In genomic region chr18:32469691-32470131, GRCh38 we compare ENCODE assay signal across 8 cellular contexts. TPM values are rescaled to one million over a fixed set of nuclear protein-coding genes. Genes with fewer than 3 reads are reported as not detected.
A peak's percentile ranks its signal among the peaks of the same experiment; 100 is the strongest.
DNase-seq lines count a peak whose midpoint lies in the region; ATAC-seq and TF ChIP-seq lines count a peak whose summit lies in the region.

No MANE protein-coding gene starts in this region.

- H3K9me3 ChIP-seq in esophagus squamous epithelium: no peaks in the 10 kb centered on the region
- no peaks in the 10 kb centered on the region for H3K9me3 ChIP-seq in parathyroid adenoma (ENCODE audit: control insufficient read depth, low read length)

- ATAC-seq in HG03378 (IDR thresholded peaks at IDR 0.05; ENCODE audit: unreplicated experiment) (no peak), GM21390 (IDR thresholded peaks at IDR 0.05; ENCODE audit: unreplicated experiment) (no peak)

- 0 to 4% methylated on average over 5 to 6 of the region's 6 CpGs for WGBS in esophagus squamous epithelium, 2 donors

- H3K4me1 ChIP-seq in esophagus squamous epithelium (peaks cover 0 to 44% (median 5%) of the 10 kb centered on the region in 3 donors), parathyroid adenoma (peaks cover 7% of the 10 kb centered on the region)

- peak; percentile 56 for DNase-seq in NCI-H748 (lab: John Stamatoyannopoulos, UW; ENCODE audit: unreplicated experiment)
- no peak for DNase-seq in NCI-H748 treated with DMSO at 0.1 percent for 48 hours (lab: John Stamatoyannopoulos, UW)
- peak; percentile 8 for DNase-seq in SK-MEL-5 (ENCODE audit: low read depth, low spot score)
- no peak for DNase-seq in esophagus squamous epithelium (lab: John Stamatoyannopoulos, UW)
- no peak for DNase-seq in activated gamma-delta T cell (lab: John Stamatoyannopoulos, UW)

- no peak overlapping the region for H3K9ac ChIP-seq in parathyroid adenoma

- peak overlapping the region; percentile 66 to 87 (median 84) for H3K4me3 ChIP-seq in esophagus squamous epithelium
- H3K4me3 ChIP-seq in parathyroid adenoma (ENCODE audit: low read depth, low read length): peak overlapping the region; percentile 51

- H3K27me3 ChIP-seq in esophagus squamous epithelium (peaks cover 0 to 13% (median 0%) of the 10 kb centered on the region in 4 donors), parathyroid adenoma (ENCODE audit: control insufficient read depth, insufficient read depth, low read length) (no peaks in the 10 kb centered on the region)

- H3K4me2 ChIP-seq in parathyroid adenoma (ENCODE audit: low read length): peak overlapping the region; percentile 81

- in situ Hi-C loops in SK-MEL-5 (cut with HindIII; ENCODE audit: low pct_unique_long_range_greater_than_20kb, low sequenced_read_pairs): no loop called here

- H3K79me2 ChIP-seq in parathyroid adenoma: peaks cover 7% of the 10 kb centered on the region

- TF ChIP-seq CTCF in esophagus squamous epithelium (IDR thresholded peaks at IDR 0.05) (no peak), parathyroid adenoma (IDR thresholded peaks at IDR 0.05) (no peak)

- peak overlapping the region; percentile 85 to 95 (median 88) for H3K27ac ChIP-seq in esophagus squamous epithelium
- H3K27ac ChIP-seq in parathyroid adenoma: peak overlapping the region; percentile 78

- intact Hi-C loops in esophagus squamous epithelium (cut with DNase I): loop anchor here (5.0 kb wide), 2 partner anchors 182 to 197 kb away; no protein-coding TSS in a partner anchor

- TF ChIP-seq POLR2A in esophagus squamous epithelium (IDR thresholded peaks at IDR 0.05): no peak

- peak overlapping the region; percentile 92 for H2AFZ ChIP-seq in parathyroid adenoma

- H3K36me3 ChIP-seq in esophagus squamous epithelium: no peaks in the 10 kb centered on the region
- H3K36me3 ChIP-seq in parathyroid adenoma (ENCODE audit: control insufficient read depth, insufficient read depth, low read length): no peaks in the 10 kb centered on the region

RNA-seq across cellular contexts. Expression of gene GAREM1, which starts 1.0 kb away (rescaled TPM):
- 6.9 and 8.6 TPM in 2 replicates for total RNA-seq in SK-MEL-5 (2014; rRNA removed; shearing (Covaris generic))
- polyA plus RNA-seq in SK-MEL-5 (2015; cell fraction: cytosol; rRNA removed): 7.0 and 8.8 TPM in 2 replicates
- 2.6 and 5.6 TPM in 2 replicates for polyA plus RNA-seq in SK-MEL-5 (2015; cell fraction: nucleus; rRNA removed)
- 10 to 100 TPM; 10.8 to 32.5 (median 18.3) TPM for total RNA-seq in esophagus squamous epithelium

Comparison
In these comparisons a context has a peak if more than half of its experiments do, and no peak if none do; other contexts are left out.
1. DNase-seq: peak in NCI-H748 (single experiment) and SK-MEL-5 (single experiment); none in NCI-H748 treated with DMSO at 0.1 percent for 48 hours (single experiment), esophagus squamous epithelium (single experiment) and activated gamma-delta T cell (single experiment).